ENCODE assay signal across 25 cellular contexts in the genomic region with DNA sequence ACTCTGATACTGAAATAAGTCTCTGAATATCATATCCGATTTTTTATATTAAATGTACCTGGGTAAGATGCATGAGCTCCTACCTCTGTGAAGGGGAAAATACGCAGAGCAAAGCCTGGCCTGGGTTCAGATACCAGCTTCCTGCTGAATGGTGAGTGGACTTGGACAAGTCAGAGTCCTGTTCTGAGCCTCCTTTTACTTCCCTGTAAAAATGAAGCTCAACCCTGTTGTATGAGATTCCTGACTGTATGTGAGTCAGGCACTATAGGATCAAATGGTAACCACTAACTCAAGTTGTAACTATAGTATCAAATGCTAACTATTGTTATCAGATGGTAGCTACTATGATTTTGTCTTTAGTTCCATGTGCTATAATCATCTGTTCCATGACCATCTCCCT.
"Had no signal": no experiment of that assay in that cellular context is flagged by ENCODE, and none has a peak within 500 bp of the region (broad histone marks: within the 10 kb centered on the region; RNA-seq: fewer than 3 reads in every experiment).

No MANE protein-coding gene starts in this region.

- H3K4me1 ChIP-seq: stomach, suprapubic skin, testis, thyroid gland, tibial artery, tibial nerve, upper lobe of left lung, upper lobe of right lung, uterus, vagina had no signal

- DNase-seq: stimulated activated CD4-positive, alpha-beta T cell treated with anti-CD3 and anti-CD28 coated beads, Interleukin-2, amount 100 ng/mL, for 48 hours; stimulated activated CD4-positive, alpha-beta T cell treated with anti-CD3 and anti-CD28 coated beads, Interleukin-4, amount 100 ng/mL, for 1 hour; stimulated activated CD4-positive, alpha-beta T cell treated with anti-CD3 and anti-CD28 coated beads, Interleukin-4, amount 100 ng/mL, for 24 hours; stimulated activated CD4-positive, alpha-beta T cell treated with anti-CD3 and anti-CD28 coated beads, Interleukin-4, amount 100 ng/mL, for 4 hours; stimulated activated CD8-positive, alpha-beta memory T cell treated with anti-CD3 and anti-CD28 coated beads, Interleukin-4, amount 100 ng/mL, for 48 hours; stimulated activated naive B cell treated with anti-CD40 and anti-IgM and Interleukin-4, amounts not matched to agents 10 μg/mL and 1 μg/mL and 100 μg/mL, for 72 hours; stimulated activated naive CD4-positive, alpha-beta T cell; stimulated activated naive CD4-positive, alpha-beta T cell treated with Interleukin-2 at 50 U/mL for 16 hours; stimulated activated naive CD8-positive, alpha-beta T cell treated with anti-CD3 and anti-CD28 coated beads, Interleukin-15, amount 100 ng/mL, for 72 hours; stimulated activated naive CD8-positive, alpha-beta T cell treated with anti-CD3 and anti-CD28 coated beads, Interleukin-15, Interleukin-2, amounts not matched to agents 100 U/mL and 50 U/mL, for 24 hours; stomach; substantia nigra; testis; thyroid gland; tibial artery; transverse colon; upper lobe of right lung; uterus had no signal

- H3K9me3 ChIP-seq: stomach, suprapubic skin, testis, thoracic aorta, thyroid gland, tibial artery, tibial nerve, transverse colon, upper lobe of left lung, upper lobe of right lung, uterus, vagina had no signal

- ATAC-seq: stimulated activated effector memory CD8-positive, alpha-beta T cell treated with anti-CD3 and anti-CD28 coated beads, Interleukin-12 subunit alpha, Interleukin-12 subunit beta, amount 100 ng/mL, for 72 hours; stimulated activated memory B cell treated with anti-CD40 and anti-IgM and Interleukin-4, amounts not matched to agents 10 μg/mL and 1 μg/mL and 100 μg/mL, for 72 hours; stimulated activated naive B cell treated with anti-CD40 and anti-IgM and Interleukin-4, amounts not matched to agents 10 μg/mL and 1 μg/mL and 100 μg/mL, for 72 hours; stimulated activated naive CD8-positive, alpha-beta T cell treated with anti-CD3 and anti-CD28 coated beads, Interleukin-15, amount 100 ng/mL, for 72 hours; stimulated activated naive CD8-positive, alpha-beta T cell treated with anti-CD3 and anti-CD28 coated beads, Interleukin-15, Interleukin-2, amounts not matched to agents 100 U/mL and 50 U/mL, for 24 hours; upper lobe of right lung had no signal

- H3K36me3 ChIP-seq: stomach, suprapubic skin, thoracic aorta, thyroid gland, tibial artery, tibial nerve, transverse colon, upper lobe of left lung, upper lobe of right lung, uterus, vagina had no signal

- H3K4me3 ChIP-seq: stomach, suprapubic skin, testis, thoracic aorta, thyroid gland, tibial artery, tibial nerve, transverse colon, upper lobe of left lung, upper lobe of right lung, uterus, vagina had no signal
